Comparison of ENCODE assay signal across 12 cellular contexts in the genomic region with DNA sequence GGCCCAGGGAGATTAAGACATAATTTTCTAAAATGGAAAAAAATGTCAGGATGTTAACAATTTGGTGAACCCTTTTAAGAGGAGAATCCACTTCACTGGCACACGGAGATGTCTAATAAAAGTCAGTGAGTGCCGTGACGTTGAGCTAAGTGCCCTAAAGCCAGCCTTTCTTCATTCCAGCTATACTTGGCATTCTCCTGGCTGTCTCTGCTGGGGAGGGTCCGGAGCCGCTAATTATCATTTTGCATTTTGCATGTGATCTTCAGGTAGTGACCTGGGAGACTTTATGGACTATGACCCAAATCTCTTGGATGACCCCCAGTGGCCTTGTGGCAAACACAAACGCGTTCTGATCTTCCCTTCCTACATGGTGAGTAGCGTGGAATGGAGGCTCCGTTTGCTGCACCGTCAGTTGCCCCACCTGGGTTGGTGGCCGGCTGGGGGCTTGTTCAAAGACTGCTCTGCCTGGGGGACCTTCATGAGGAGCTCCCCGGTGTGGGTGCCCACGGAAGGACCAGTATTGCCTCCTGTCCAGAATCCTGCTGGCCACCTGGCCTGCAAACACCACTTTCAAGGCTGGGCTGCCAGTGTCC.
DNase-seq lines count a peak whose midpoint lies in the region; ATAC-seq, FAIRE-seq and TF ChIP-seq lines count a peak whose summit lies in the region.
"Had no signal": no experiment of that assay in that cellular context is flagged by ENCODE, and none has a peak within 500 bp of the region (broad histone marks: within the 10 kb centered on the region; RNA-seq: fewer than 3 reads in every experiment).

No MANE protein-coding gene starts in this region.

- no peak overlapping the region for H3K4me2 ChIP-seq in HepG2 (ENCODE audit: low read depth, low read length)

- no peak for TF ChIP-seq RAD21 in HepG2 (CRISPR knock-in tag; IDR thresholded peaks at IDR 0.05)

- peak; percentile 23 for DNase-seq in DMS79 treated with DMSO at 0.1 percent for 48 hours (lab: John Stamatoyannopoulos, UW)
- DNase-seq in DMS79 (lab: John Stamatoyannopoulos, UW): no peak
- DNase-seq in adipocyte (ENCODE audit: low read depth): no peak
- DNase-seq in HepG2 (ENCODE audit: low spot score): no peak
- DNase-seq in suprapubic skin (ENCODE audit: low spot score in 2 of 2): no peak
- DNase-seq: activated CD4-positive, alpha-beta T cell treated with anti-CD3 and anti-CD28 coated beads for 1 hour; NCI-H446 treated with DMSO at 0.1 percent for 48 hours; SJCRH30 had no signal

- H3K79me2 ChIP-seq in HepG2 (ENCODE audit: insufficient read depth, low read length): no peaks in the 10 kb centered on the region

- H3K27ac ChIP-seq in HepG2 (ENCODE audit: extremely low read length, insufficient read depth, low read length) (no peak overlapping the region), suprapubic skin (peak overlapping the region; percentile 73)
- H3K27ac ChIP-seq: 22Rv1 had no signal

- H3K4me1 ChIP-seq in adipocyte (ENCODE audit: control insufficient read depth, insufficient read depth, low read length) (peaks cover 29% of the 10 kb centered on the region), HepG2 (ENCODE audit: insufficient read depth, low read length) (peaks cover 9% of the 10 kb centered on the region), suprapubic skin (peaks cover 28% of the 10 kb centered on the region)

- no peak for TF ChIP-seq POLR2A in HepG2 (IDR thresholded peaks at IDR 0.05; ENCODE audit: insufficient read depth in 1 of 2, low read depth in 2 of 2, low read length in 2 of 2)
- TF ChIP-seq POLR2A in suprapubic skin (IDR thresholded peaks at IDR 0.05): no peak

- H3K27me3 ChIP-seq in adipocyte (replicated peaks; ENCODE audit: control insufficient read depth, insufficient read depth, low read length) (no peaks in the 10 kb centered on the region), HepG2 (ENCODE audit: control insufficient read depth in 1 of 2, insufficient read depth in 2 of 2, low read length in 2 of 2) (no peaks in the 10 kb centered on the region), suprapubic skin (no peaks in the 10 kb centered on the region)
- H3K27me3 ChIP-seq: SJCRH30 had no signal

- no peaks in the 10 kb centered on the region for H4K20me1 ChIP-seq in HepG2 (ENCODE audit: insufficient read depth, low read length)

- no peak for FAIRE-seq in HepG2 (lab: Jason Lieb, UNC)

- in situ Hi-C loops in HepG2 (cut with HindIII; ENCODE audit: extremely low pct_ligation_motif_present, low pct_unique_long_range_greater_than_20kb): no loop called here

- no peak overlapping the region for H2AFZ ChIP-seq in HepG2 (ENCODE audit: low read length)

- WGBS in HepG2 (ENCODE audit: low lambda C conversion rate): 96% methylated on average over 10 of the region's 13 CpGs
- WGBS in suprapubic skin: 88% methylated on average over 5 of the region's 13 CpGs

- H3K36me3 ChIP-seq in adipocyte (ENCODE audit: control insufficient read depth, insufficient read depth, low read length, severe bottlenecking) (peaks cover 41% of the 10 kb centered on the region), HepG2 (replicated peaks in 1 of 2; ENCODE audit: control insufficient read depth in 1 of 2, insufficient read depth in 2 of 2, low read length in 2 of 2) (peaks cover 17 to 52% of the 10 kb centered on the region in 2 experiments), suprapubic skin (peaks cover 9% of the 10 kb centered on the region)

- H3K4me3 ChIP-seq in adipocyte (ENCODE audit: low read length) (peak overlapping the region; percentile 51), HepG2 (replicated peaks in 1 of 3; ENCODE audit: insufficient read depth in 1 of 3, low read depth in 2 of 3, low read length in 3 of 3) (no peak overlapping the region), suprapubic skin (peak overlapping the region; percentile 37)
- H3K4me3 ChIP-seq: SJCRH30 had no signal

- ATAC-seq in HepG2 (no peak), HG03139 (IDR thresholded peaks at IDR 0.05; ENCODE audit: unreplicated experiment) (no peak), GM21529 (IDR thresholded peaks at IDR 0.05; ENCODE audit: unreplicated experiment) (no peak), GM21717 (IDR thresholded peaks at IDR 0.05; ENCODE audit: unreplicated experiment) (no peak)

- TF ChIP-seq CTCF in HepG2 (CRISPR knock-in tag; IDR thresholded peaks at IDR 0.05): peak; percentile 33; the same call in 1 of the 2 replicates
- TF ChIP-seq CTCF in suprapubic skin (IDR thresholded peaks at IDR 0.05): no peak

- BruUV-seq in HepG2 (replicated peaks; lab: Mats Ljungman, UMichigan): no TSS peak

- POLR2A ChIA-PET in HepG2 (lab: Yijun Ruan, JAX): no interaction called here

- TF ChIP-seq EP300 in HepG2 (IDR thresholded peaks at IDR 0.05; ENCODE audit: low read depth in 2 of 2, low read length in 2 of 2) (no peak), HepG2 (CRISPR knock-in tag; IDR thresholded peaks at IDR 0.05; ENCODE audit: borderline replicate concordance) (no peak), suprapubic skin (IDR thresholded peaks at IDR 0.05) (no peak)

- H3K9ac ChIP-seq in adipocyte (ENCODE audit: low read length) (peak overlapping the region; percentile 82), HepG2 (ENCODE audit: insufficient read depth, low read depth, low read length) (no peak overlapping the region)

- CTCF ChIA-PET in HepG2 (lab: Yijun Ruan, JAX; ENCODE audit: low intra/inter-chr PET ratio, low total read pairs): no interaction called here

- no peaks in the 10 kb centered on the region for H3K9me3 ChIP-seq in adipocyte (ENCODE audit: control insufficient read depth, low read length)
- H3K9me3 ChIP-seq in HepG2 (ENCODE audit: low read length): no peaks in the 10 kb centered on the region
- H3K9me3 ChIP-seq in suprapubic skin: no peaks in the 10 kb centered on the region
- H3K9me3 ChIP-seq: SJCRH30 had no signal

- intact Hi-C loops in HepG2 (cut with micrococcal nuclease; ENCODE audit: unreplicated experiment): no loop called here

TF ChIP-seq in HepG2, 621 proteins besides CTCF, POLR2A, EP300 and RAD21:
- TF ChIP-seq GTF3A (CRISPR knock-in tag; conservative IDR thresholded peaks at IDR 0.05) (no peak), STAG1 (CRISPR knock-in tag; IDR thresholded peaks at IDR 0.05) (peak; percentile 31)

Comparison
In these comparisons a context has a peak if more than half of its experiments do, and no peak if none do; other contexts are left out.
1. H3K4me3 ChIP-seq: peak in adipocyte (single experiment) and suprapubic skin (single experiment); none in HepG2 (0 of 3).